In genomic region chr4:87079967-87080366, GRCh38 we compare ENCODE assay signal across 16 cellular contexts.
DNase-seq lines count a peak whose midpoint lies in the region; ATAC-seq, FAIRE-seq and TF ChIP-seq lines count a peak whose summit lies in the region.
"Had no signal": no experiment of that assay in that cellular context is flagged by ENCODE, and none has a peak within 500 bp of the region (broad histone marks: within the 10 kb centered on the region; RNA-seq: fewer than 3 reads in every experiment).

No MANE protein-coding gene starts in this region.

- in situ Hi-C loops in K562 (cut with MboI) (no loop called here), GM13977 (cut with MboI; ENCODE audit: low pct_unique_long_range_greater_than_20kb, low sequenced_read_pairs, unreplicated experiment) (no loop called here)

- no peak overlapping the region for H2AFZ ChIP-seq in K562 (ENCODE audit: low read depth, low read length)

- WGBS in K562 (ENCODE audit: insufficient coverage, low coverage, missing lambda C conversion rate) = 32% methylated on average over 2 of the region's 2 CpGs
- 62 to 69% methylated on average over 2 of the region's 2 CpGs for WGBS in lung, 2 donors

- TF ChIP-seq CTCF in K562 (IDR thresholded peaks at IDR 0.05 in 2 of 3, conservative IDR thresholded peaks at IDR 0.05 in 1 of 3; ENCODE audit: insufficient read depth in 2 of 3, low read depth in 1 of 3, low read length in 3 of 3) = no peak
- no peak for TF ChIP-seq CTCF in lung (IDR thresholded peaks at IDR 0.05; ENCODE audit: control extremely low read depth, extremely low read depth)
- no peak for TF ChIP-seq CTCF in omental fat pad (IDR thresholded peaks at IDR 0.05)
- no peak for TF ChIP-seq CTCF in GM13977 (IDR thresholded peaks at IDR 0.05; ENCODE audit: extremely low read depth, insufficient read depth, missing control alignments)

- no TSS peak for BruUV-seq in K562 (replicated peaks; lab: Mats Ljungman, UMichigan)

- no peak overlapping the region for H3K4me3 ChIP-seq in Jurkat, Clone E6-1 (ENCODE audit: low read length)
- H3K4me3 ChIP-seq in K562 (no peak overlapping the region), lung (no peak overlapping the region)

- POLR2A ChIA-PET in K562 (lab: Yijun Ruan, JAX) = interaction anchor here (1.0 kb wide), 1 partner anchor 69 kb away, joined by 3 read pairs; no protein-coding TSS in a partner anchor

- FAIRE-seq in K562 (lab: Jason Lieb, UNC) = peak; percentile 59
- FAIRE-seq: RCC 7860 had no signal

- no peaks in the 10 kb centered on the region for H3K9me1 ChIP-seq in K562 (ENCODE audit: control insufficient read depth, insufficient read depth, low read length)

- no peak overlapping the region for H3K9ac ChIP-seq in K562 (ENCODE audit: insufficient read depth in 1 of 2, low read depth in 2 of 2, low read length in 2 of 2)

- ATAC-seq in K562 (peak; percentile 64; the same call in 2 of the 3 replicates), lung (ENCODE audit: insufficient read depth, low FRiP score) (no peak), omental fat pad (ENCODE audit: low FRiP score) (no peak), HG03565 (IDR thresholded peaks at IDR 0.05; ENCODE audit: unreplicated experiment) (no peak), HG03521 (IDR thresholded peaks at IDR 0.05; ENCODE audit: unreplicated experiment) (no peak)
- ATAC-seq: activated T-helper 17 cell treated with anti-CD3 and anti-CD28 coated beads, Interleukin-2, amount 50 U/mL, for 72 hours had no signal

- TF ChIP-seq EP300 in K562 (IDR thresholded peaks at IDR 0.05; ENCODE audit: low read length) = no peak

- no peak for TF ChIP-seq RAD21 in K562 (CRISPR knock-in tag; conservative IDR thresholded peaks at IDR 0.05 in 1 of 2, IDR thresholded peaks at IDR 0.05 in 1 of 2)

- peaks cover 15% of the 10 kb centered on the region; the same call in 2 of the 3 replicates for H3K36me3 ChIP-seq in K562 (ENCODE audit: control insufficient read depth, insufficient read depth, low read length)
- H3K36me3 ChIP-seq in lung (ENCODE audit: control insufficient read depth in 2 of 2, insufficient read depth in 2 of 2, low read length in 2 of 2) = no peaks in the 10 kb centered on the region

- intact Hi-C loops in K562 (cut with micrococcal nuclease) = no loop called here

- peak overlapping the region; percentile 25; the same call in 2 of the 3 replicates for H3K27ac ChIP-seq in K562 (ENCODE audit: extremely low read depth, low read depth, low read length)
- H3K27ac ChIP-seq in lung (ENCODE audit: low read depth in 1 of 2, low read length in 1 of 2) = peak overlapping the region; percentile 63 to 87

- CTCF ChIA-PET in K562 (lab: Yijun Ruan, JAX; ENCODE audit: low intra/inter-chr PET ratio) = interaction anchor here (0.6 kb wide), 1 partner anchor 52 kb away, joined by 3 read pairs; no protein-coding TSS in a partner anchor

- DNase-seq in Jurkat, Clone E6-1 (ENCODE audit: low read depth, low spot score) = peak; percentile 32
- peak in 1 of 4 experiments; percentile 25 for DNase-seq in K562 (ENCODE audit: extremely low read depth in 1 of 4, low spot score in 3 of 4)
- no peak for DNase-seq in lung (ENCODE audit: low spot score)
- peak; percentile 37 for DNase-seq in superior temporal gyrus (ENCODE audit: extremely low spot score)
- DNase-seq in omental fat pad (ENCODE audit: low spot score) = no peak
- no peak for DNase-seq in GM13977 (ENCODE audit: low spot score)
- DNase-seq: activated CD4-positive, alpha-beta memory T cell treated with anti-CD3 and anti-CD28 coated beads, Interleukin-2, amount 10 ng/mL, durations not matched to agents 7 days and 5 days; CD4-positive, alpha-beta T cell; NCI-H510A; stimulated activated CD4-positive, alpha-beta T cell treated with anti-CD3 and anti-CD28 coated beads, Interleukin-4, amount 100 ng/mL, for 1 hour; stimulated activated naive CD4-positive, alpha-beta T cell; T-helper 9 cell had no signal

- no peak overlapping the region for H3K4me2 ChIP-seq in K562 (ENCODE audit: insufficient read depth, low read length)

- H3K27me3 ChIP-seq in K562 (ENCODE audit: control insufficient read depth in 2 of 2, insufficient read depth in 2 of 2, low read length in 2 of 2) = no peaks in the 10 kb centered on the region
- H3K27me3 ChIP-seq in lung (ENCODE audit: control insufficient read depth, insufficient read depth) = no peaks in the 10 kb centered on the region

- H4K20me1 ChIP-seq in K562 (replicated peaks; ENCODE audit: control insufficient read depth, insufficient read depth, low read length) = 0 out of 2 replicates have a peak, but pooled peaks cover 6% of the 10 kb centered on the region

- H3K79me2 ChIP-seq in K562 (ENCODE audit: control insufficient read depth, insufficient read depth, low read length) = peaks cover 76% of the 10 kb centered on the region

- no peaks in the 10 kb centered on the region for H3K9me3 ChIP-seq in K562 (replicated peaks; ENCODE audit: control insufficient read depth, insufficient read depth, low read depth, low read length)
- no peaks in the 10 kb centered on the region for H3K9me3 ChIP-seq in lung (ENCODE audit: control insufficient read depth in 2 of 2, insufficient read depth in 1 of 2, low read length in 1 of 2)

- no peak for TF ChIP-seq POLR2A in K562 (conservative IDR thresholded peaks at IDR 0.05)

- H3K4me1 ChIP-seq in K562 (replicated peaks in 1 of 2; ENCODE audit: control insufficient read depth in 2 of 2, insufficient read depth in 2 of 2, low read length in 2 of 2) (peaks cover 0 to 17% of the 10 kb centered on the region in 2 experiments; a peak in 2 of 5 replicates), lung (ENCODE audit: control insufficient read depth in 2 of 2, insufficient read depth in 2 of 2, low read length in 2 of 2) (peaks cover 7 to 42% of the 10 kb centered on the region in 2 donors)

TF ChIP-seq in K562, 482 proteins besides CTCF, POLR2A, EP300 and RAD21 (continues in another document):
- TF ChIP-seq FOXK1 (CRISPR knock-in tag; IDR thresholded peaks at IDR 0.05; ENCODE audit: borderline replicate concordance) = no peak
- peak; percentile 52; the same call in 1 of the 2 replicates for TF ChIP-seq MEF2D (tag; conservative IDR thresholded peaks at IDR 0.05; ENCODE audit: low read depth)
- TF ChIP-seq NR1H2 (CRISPR knock-in tag; IDR thresholded peaks at IDR 0.05) = no peak
- TF ChIP-seq MTF1 (CRISPR knock-in tag; IDR thresholded peaks at IDR 0.05; ENCODE audit: borderline replicate concordance) = no peak
- no peak for TF ChIP-seq E2F3 (CRISPR knock-in tag; IDR thresholded peaks at IDR 0.05)
- no peak for TF ChIP-seq ZNF444 (CRISPR knock-in tag; IDR thresholded peaks at IDR 0.05)
- no peak for TF ChIP-seq ZNF217 (CRISPR knock-in tag; IDR thresholded peaks at IDR 0.05)
- no peak for TF ChIP-seq BRD4 (IDR thresholded peaks at IDR 0.05)
- TF ChIP-seq KLF13 (tag; IDR thresholded peaks at IDR 0.05; ENCODE audit: borderline replicate concordance, low read depth) = no peak
- no peak for TF ChIP-seq TRIM25 (IDR thresholded peaks at IDR 0.05; ENCODE audit: borderline replicate concordance)
- peak; percentile 39; the same call in 1 of the 2 replicates for TF ChIP-seq MEF2A (IDR thresholded peaks at IDR 0.05; ENCODE audit: control insufficient read depth, low read depth, low read length)
- TF ChIP-seq CBFA2T3 (IDR thresholded peaks at IDR 0.05) = no peak
- no peak for TF ChIP-seq COPS2 (conservative IDR thresholded peaks at IDR 0.05)
- TF ChIP-seq ZC3H8 (IDR thresholded peaks at IDR 0.05) = no peak
- no peak for TF ChIP-seq ZBTB7A (IDR thresholded peaks at IDR 0.05; ENCODE audit: borderline replicate concordance, control insufficient read depth, low read depth, low read length)
- no peak for TF ChIP-seq MBD2 (IDR thresholded peaks at IDR 0.05; ENCODE audit: borderline replicate concordance, low read depth)
- no peak for TF ChIP-seq MAZ (CRISPR knock-in tag; conservative IDR thresholded peaks at IDR 0.05 in 1 of 2, IDR thresholded peaks at IDR 0.05 in 1 of 2)
- no peak for TF ChIP-seq ZNF79 (CRISPR knock-in tag; IDR thresholded peaks at IDR 0.05; ENCODE audit: low read depth)
- TF ChIP-seq PHB (CRISPR knock-in tag; IDR thresholded peaks at IDR 0.05) = no peak
- TF ChIP-seq GABPA (tag; conservative IDR thresholded peaks at IDR 0.05; ENCODE audit: low read depth) = no peak
- TF ChIP-seq GATA2 (CRISPR knock-in tag; IDR thresholded peaks at IDR 0.05) = 0 out of 2 replicates have a peak, but pooled peaks have one; percentile 23
- no peak for TF ChIP-seq CLOCK (CRISPR knock-in tag; IDR thresholded peaks at IDR 0.05; ENCODE audit: borderline replicate concordance)

Comparison
In these comparisons a context has a peak if more than half of its experiments do, and no peak if none do; other contexts are left out.
1. DNase-seq: peak in Jurkat, Clone E6-1 (single experiment) and superior temporal gyrus (single experiment); none in lung (single experiment), omental fat pad (single experiment) and GM13977 (single experiment).